19 cellular contexts compared by ENCODE assay signal in the genomic region with DNA sequence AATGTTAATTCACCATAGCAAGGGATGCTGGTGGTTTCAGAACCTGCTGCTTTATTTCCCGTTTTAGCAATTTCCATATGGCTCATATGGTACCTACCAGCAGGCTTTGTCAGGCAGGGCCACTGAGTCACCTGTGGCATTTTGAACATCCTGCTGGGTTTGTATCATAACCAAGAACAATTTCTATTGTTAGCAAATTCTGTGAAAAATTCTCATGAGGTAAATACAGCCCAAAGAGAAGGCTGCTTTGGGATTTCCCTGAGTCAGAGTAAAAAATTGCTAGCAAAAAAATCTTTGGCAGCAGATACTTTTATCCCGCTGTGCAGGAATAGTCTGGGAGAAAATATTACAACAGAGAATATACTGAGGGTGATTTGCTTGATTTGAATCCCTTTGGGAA. TPM values are rescaled to one million over a fixed set of nuclear protein-coding genes. Genes with fewer than 3 reads are reported as not detected.
A peak's percentile ranks its signal among the peaks of the same experiment; 100 is the strongest.
DNase-seq lines count a peak whose midpoint lies in the region; ATAC-seq and TF ChIP-seq lines count a peak whose summit lies in the region.
"Had no signal": no experiment of that assay in that cellular context is flagged by ENCODE, and none has a peak within 500 bp of the region (broad histone marks: within the 10 kb centered on the region; RNA-seq: fewer than 3 reads in every experiment).

No MANE protein-coding gene starts in this region.

- 54% methylated on average over 2 of the region's 2 CpGs for WGBS in SK-N-SH (ENCODE audit: low lambda C conversion rate)

- in situ Hi-C loops in G401 (cut with HindIII; ENCODE audit: low sequenced_read_pairs), result no loop called here

- H3K4me3 Mint-ChIP-seq in effector memory CD8-positive, alpha-beta T cell, result no peak overlapping the region
- H3K4me3 Mint-ChIP-seq: activated T-helper 17 cell treated with anti-CD3 and anti-CD28 coated beads, Interleukin-2, amount 50 U/mL, for 72 hours; B cell had no signal

- no peaks in the 10 kb centered on the region for H3K36me3 ChIP-seq in SK-N-SH (replicated peaks in 1 of 2; ENCODE audit: control insufficient read depth in 1 of 2, insufficient read depth in 2 of 2, low read length in 1 of 2)
- H3K36me3 ChIP-seq: esophagus squamous epithelium, heart left ventricle had no signal

- CTCF ChIA-PET in SK-N-SH (lab: Yijun Ruan, JAX), result no interaction called here
- CTCF ChIA-PET in HEK293T (lab: Yijun Ruan, JAX), result no interaction called here

- POLR2A ChIA-PET in SK-N-SH (lab: Yijun Ruan, JAX), result no interaction called here
- POLR2A ChIA-PET in HEK293T (lab: Yijun Ruan, JAX), result no interaction called here

- H3K9me3 ChIP-seq in SK-N-SH, result no peaks in the 10 kb centered on the region
- H3K9me3 ChIP-seq: esophagus squamous epithelium, testis had no signal

- H3K9me2 ChIP-seq in SK-N-SH, result no peaks in the 10 kb centered on the region

- H3K27ac ChIP-seq in SK-N-SH (ENCODE audit: low read depth in 2 of 2, low read length in 1 of 2), result peak overlapping the region in 1 of 2 experiments; percentile 65; a peak in 2 of 4 replicates
- H3K27ac ChIP-seq: esophagus squamous epithelium, heart left ventricle, testis had no signal

- no peak for ATAC-seq in GM19452 (IDR thresholded peaks at IDR 0.05; ENCODE audit: unreplicated experiment)
- no peak for ATAC-seq in effector memory CD8-positive, alpha-beta T cell (replicated peaks)
- ATAC-seq: activated T-helper 17 cell treated with anti-CD3 and anti-CD28 coated beads, Interleukin-2, amount 50 U/mL, for 72 hours; heart left ventricle had no signal

- no peaks in the 10 kb centered on the region for H4K20me1 ChIP-seq in SK-N-SH (ENCODE audit: insufficient read depth)

- no peaks in the 10 kb centered on the region for H3K27me3 ChIP-seq in SK-N-SH (ENCODE audit: insufficient read depth)
- H3K27me3 ChIP-seq: esophagus squamous epithelium, heart left ventricle, testis had no signal

- peak overlapping the region; percentile 17; the same call in 1 of the 2 replicates for H3K4me2 ChIP-seq in SK-N-SH

- peaks cover 5 to 17% of the 10 kb centered on the region in 2 experiments for H3K4me1 ChIP-seq in SK-N-SH (ENCODE audit: control insufficient read depth in 1 of 2, insufficient read depth in 2 of 2, low read depth in 1 of 2, low read length in 1 of 2)
- H3K4me1 ChIP-seq: esophagus squamous epithelium, testis had no signal

- no peak overlapping the region for H3K9ac ChIP-seq in SK-N-SH

- H3K4me1 Mint-ChIP-seq in effector memory CD8-positive, alpha-beta T cell (ENCODE audit: low read depth in 2 of 2), result no peaks in the 10 kb centered on the region
- H3K4me1 Mint-ChIP-seq: activated T-helper 17 cell treated with anti-CD3 and anti-CD28 coated beads, Interleukin-2, amount 50 U/mL, for 72 hours; B cell had no signal

- no peaks in the 10 kb centered on the region for H3K27me3 Mint-ChIP-seq in effector memory CD8-positive, alpha-beta T cell
- H3K27me3 Mint-ChIP-seq: activated T-helper 17 cell treated with anti-CD3 and anti-CD28 coated beads, Interleukin-2, amount 50 U/mL, for 72 hours; B cell had no signal

- DNase-seq in G401 (ENCODE audit: low spot score), result peak; percentile 96
- DNase-seq in SK-N-SH, result no peak
- DNase-seq in dedifferentiated amniotic fluid mesenchymal stem cell (ENCODE audit: extremely low spot score), result peak; percentile 25
- DNase-seq in smooth muscle cell of the brain vasculature (ENCODE audit: low read depth, low spot score), result peak; percentile 60
- DNase-seq in HEK293T (ENCODE audit: extremely low spot score), result no peak
- DNase-seq in effector memory CD8-positive, alpha-beta T cell, result no peak
- DNase-seq: activated CD4-positive, alpha-beta T cell treated with anti-CD3 and anti-CD28 coated beads for 4 hours; central memory CD4-positive, alpha-beta T cell; effector memory CD4-positive, alpha-beta T cell; esophagus squamous epithelium; heart left ventricle; Karpas-422; NCI-H1417; NCI-H526; retina; testis had no signal

- H3K9me3 Mint-ChIP-seq in effector memory CD8-positive, alpha-beta T cell, result peaks cover 7 to 19% of the 10 kb centered on the region in 2 donors

- TF ChIP-seq EP300 in SK-N-SH (IDR thresholded peaks at IDR 0.05; ENCODE audit: borderline replicate concordance in 1 of 2, low read depth in 1 of 2, low read length in 1 of 2), result no peak

- no peak for TF ChIP-seq RAD21 in SK-N-SH (IDR thresholded peaks at IDR 0.05; ENCODE audit: low read length)

- no peak overlapping the region for H2AFZ ChIP-seq in SK-N-SH (ENCODE audit: low read depth)

- no peak for TF ChIP-seq CTCF in SK-N-SH (IDR thresholded peaks at IDR 0.05)

- peaks cover 82% of the 10 kb centered on the region for H3K79me2 ChIP-seq in SK-N-SH (ENCODE audit: insufficient read depth)

- no peak overlapping the region for H3K27ac Mint-ChIP-seq in effector memory CD8-positive, alpha-beta T cell
- H3K27ac Mint-ChIP-seq: activated T-helper 17 cell treated with anti-CD3 and anti-CD28 coated beads, Interleukin-2, amount 50 U/mL, for 72 hours; B cell had no signal

- no peak overlapping the region for H3K4me3 ChIP-seq in SK-N-SH (ENCODE audit: low read depth in 2 of 2, low read length in 1 of 2)
- H3K4me3 ChIP-seq: esophagus squamous epithelium, heart left ventricle, testis had no signal

- peaks cover 19% of the 10 kb centered on the region for H3F3A ChIP-seq in SK-N-SH (replicated peaks; ENCODE audit: insufficient read depth)

- no peaks in the 10 kb centered on the region for H3K36me3 Mint-ChIP-seq in effector memory CD8-positive, alpha-beta T cell (ENCODE audit: insufficient read depth)

TF ChIP-seq in SK-N-SH, 30 proteins besides CTCF, POLR2A, EP300 and RAD21 (continues in another document):
- TF ChIP-seq, protein P1, sequence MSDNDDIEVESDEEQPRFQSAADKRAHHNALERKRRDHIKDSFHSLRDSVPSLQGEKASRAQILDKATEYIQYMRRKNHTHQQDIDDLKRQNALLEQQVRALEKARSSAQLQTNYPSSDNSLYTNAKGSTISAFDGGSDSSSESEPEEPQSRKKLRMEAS (IDR thresholded peaks at IDR 0.05; ENCODE audit: low read depth), result no peak
- peak; percentile 40; the same call in 1 of the 2 replicates for TF ChIP-seq FOSL2 (IDR thresholded peaks at IDR 0.05; ENCODE audit: borderline replicate concordance, low read depth)
- 0 out of 2 replicates have a peak, but pooled peaks have one; percentile 19 for TF ChIP-seq JUND (IDR thresholded peaks at IDR 0.05)
- TF ChIP-seq, protein P2, sequence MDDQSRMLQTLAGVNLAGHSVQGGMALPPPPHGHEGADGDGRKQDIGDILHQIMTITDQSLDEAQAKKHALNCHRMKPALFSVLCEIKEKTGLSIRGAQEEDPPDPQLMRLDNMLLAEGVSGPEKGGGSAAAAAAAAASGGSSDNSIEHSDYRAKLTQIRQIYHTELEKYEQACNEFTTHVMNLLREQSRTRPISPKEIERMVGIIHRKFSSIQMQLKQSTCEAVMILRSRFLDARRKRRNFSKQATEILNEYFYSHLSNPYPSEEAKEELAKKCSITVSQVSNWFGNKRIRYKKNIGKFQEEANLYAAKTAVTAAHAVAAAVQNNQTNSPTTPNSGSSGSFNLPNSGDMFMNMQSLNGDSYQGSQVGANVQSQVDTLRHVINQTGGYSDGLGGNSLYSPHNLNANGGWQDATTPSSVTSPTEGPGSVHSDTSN (IDR thresholded peaks at IDR 0.05), result peak; percentile 5; the same call in 1 of the 2 replicates

TF ChIP-seq in HEK293T, 16 proteins besides CTCF, POLR2A, EP300 and RAD21:
- TF ChIP-seq ELF4 (IDR thresholded peaks at IDR 0.05) (no peak), L3MBTL2 (conservative IDR thresholded peaks at IDR 0.05) (no peak), FOXK2 (IDR thresholded peaks at IDR 0.05) (no peak), BHLHE40 (IDR thresholded peaks at IDR 0.05; ENCODE audit: borderline replicate concordance) (no peak), ZNF384 (IDR thresholded peaks at IDR 0.05) (no peak), NFRKB (IDR thresholded peaks at IDR 0.05) (no peak), SUZ12 (IDR thresholded peaks at IDR 0.05) (no peak), TARDBP (IDR thresholded peaks at IDR 0.05) (no peak), SP1 (IDR thresholded peaks at IDR 0.05) (no peak), ARNT (IDR thresholded peaks at IDR 0.05) (no peak), HDGF (IDR thresholded peaks at IDR 0.05; ENCODE audit: borderline replicate concordance) (no peak), CTBP1 (IDR thresholded peaks at IDR 0.05; ENCODE audit: borderline replicate concordance) (no peak), FOXM1 (IDR thresholded peaks at IDR 0.05; ENCODE audit: borderline replicate concordance) (no peak), LEF1 (IDR thresholded peaks at IDR 0.05; ENCODE audit: borderline replicate concordance) (no peak), FOXA1 (IDR thresholded peaks at IDR 0.05) (no peak)
- TF ChIP-seq, protein P3, sequence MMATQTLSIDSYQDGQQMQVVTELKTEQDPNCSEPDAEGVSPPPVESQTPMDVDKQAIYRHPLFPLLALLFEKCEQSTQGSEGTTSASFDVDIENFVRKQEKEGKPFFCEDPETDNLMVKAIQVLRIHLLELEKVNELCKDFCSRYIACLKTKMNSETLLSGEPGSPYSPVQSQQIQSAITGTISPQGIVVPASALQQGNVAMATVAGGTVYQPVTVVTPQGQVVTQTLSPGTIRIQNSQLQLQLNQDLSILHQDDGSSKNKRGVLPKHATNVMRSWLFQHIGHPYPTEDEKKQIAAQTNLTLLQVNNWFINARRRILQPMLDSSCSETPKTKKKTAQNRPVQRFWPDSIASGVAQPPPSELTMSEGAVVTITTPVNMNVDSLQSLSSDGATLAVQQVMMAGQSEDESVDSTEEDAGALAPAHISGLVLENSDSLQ (IDR thresholded peaks at IDR 0.05), result no peak

RNA-seq across cellular contexts. Expression of a gene that starts 52.7 kb away (rescaled TPM):
- 0.49 TPM in 1 of 2 replicates, not detected in the other for total RNA-seq in G401 (2014; rRNA removed; shearing (Covaris generic))
- polyA plus RNA-seq in SK-N-SH (2012; rRNA removed), result 26.7 and 35.9 TPM in 2 replicates
- polyA plus RNA-seq in SK-N-SH (2012; cell fraction: cytosol; rRNA removed), result 30.4 and 31.0 TPM in 2 replicates
- polyA plus RNA-seq in SK-N-SH (2012; cell fraction: nucleus; rRNA removed), result 15.0 and 22.8 TPM in 2 replicates
- total RNA-seq: activated T-helper 17 cell treated with anti-CD3 and anti-CD28 coated beads, Interleukin-2, amount 50 U/mL, for 72 hours; B cell had no signal

Comparison
In these comparisons a context has a peak if more than half of its experiments do, and no peak if none do; other contexts are left out.
1. DNase-seq: peak in G401 (single experiment), dedifferentiated amniotic fluid mesenchymal stem cell (single experiment) and smooth muscle cell of the brain vasculature (single experiment); none in SK-N-SH (single experiment), HEK293T (single experiment) and effector memory CD8-positive, alpha-beta T cell (0 of 3).